Comparison of ENCODE assay signal across 18 cellular contexts in the genomic region with DNA sequence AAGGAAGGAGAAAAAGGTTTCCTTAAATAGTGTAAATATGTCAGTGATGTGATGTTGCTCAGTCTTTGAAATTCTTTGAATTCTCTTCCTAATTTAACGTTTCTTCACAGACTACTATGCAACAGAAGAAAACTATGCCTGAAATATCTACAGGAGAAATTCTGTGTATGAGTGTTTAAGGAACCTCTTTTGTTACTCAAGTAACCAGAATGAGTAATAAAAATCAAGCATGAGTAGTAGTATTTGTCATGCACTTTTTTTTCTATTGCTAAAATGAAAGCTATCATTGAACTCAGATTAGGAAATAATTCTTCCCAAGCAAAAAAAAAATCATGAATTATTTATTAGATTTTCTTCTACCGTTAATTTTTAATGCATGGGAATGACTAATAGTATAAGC. TPM values are rescaled to one million over a fixed set of nuclear protein-coding genes. Genes with fewer than 3 reads are reported as not detected.
DNase-seq lines count a peak whose midpoint lies in the region; ATAC-seq, FAIRE-seq and TF ChIP-seq lines count a peak whose summit lies in the region.
"Had no signal": no experiment of that assay in that cellular context is flagged by ENCODE, and none has a peak within 500 bp of the region (broad histone marks: within the 10 kb centered on the region; RNA-seq: fewer than 3 reads in every experiment).

No MANE protein-coding gene starts in this region.

- TF ChIP-seq CTCF in bronchial epithelial cell (IDR thresholded peaks at IDR 0.05; ENCODE audit: insufficient read depth, low read length, severe bottlenecking) (no peak), lower lobe of right lung (IDR thresholded peaks at IDR 0.05) (no peak)

- H3K36me3 ChIP-seq in bronchial epithelial cell (ENCODE audit: control insufficient read depth, insufficient read depth, low read length) (no peaks in the 10 kb centered on the region), lower lobe of right lung (no peaks in the 10 kb centered on the region)

- intact Hi-C loops in lower lobe of right lung (cut with DNase I), result no loop called here

- no peaks in the 10 kb centered on the region for H3K27me3 ChIP-seq in bronchial epithelial cell (ENCODE audit: control insufficient read depth, insufficient read depth, low read length)
- H3K27me3 ChIP-seq in lower lobe of right lung (ENCODE audit: low read depth), result no peaks in the 10 kb centered on the region
- H3K27me3 ChIP-seq: hepatocyte had no signal

- no peak overlapping the region for H3K27ac ChIP-seq in lower lobe of right lung
- H3K27ac ChIP-seq: hepatocyte, parathyroid adenoma had no signal

- H3K9me3 ChIP-seq in lower lobe of right lung, result no peaks in the 10 kb centered on the region

- H3K4me3 ChIP-seq in bronchial epithelial cell (ENCODE audit: low read depth, low read length) (no peak overlapping the region), lower lobe of right lung (no peak overlapping the region)
- H3K4me3 ChIP-seq: hepatocyte had no signal

- H3K4me1 ChIP-seq in lower lobe of right lung, result no peaks in the 10 kb centered on the region
- H3K4me1 ChIP-seq: parathyroid adenoma had no signal

- FAIRE-seq in bronchial epithelial cell (lab: Jason Lieb, UNC), result no peak

- DNase-seq in EH (ENCODE audit: low read depth) (peak; percentile 86), LHCN-M2 (ENCODE audit: low read depth) (peak; percentile 65), bronchial epithelial cell (ENCODE audit: low read depth) (peak; percentile 77), non-pigmented ciliary epithelial cell (ENCODE audit: low read depth) (peak; percentile 75), NCI-H1417 treated with DMSO at 0.1 percent for 48 hours (lab: John Stamatoyannopoulos, UW) (no peak), lower lobe of right lung (no peak), NCI-H748 treated with DMSO at 0.1 percent for 48 hours (lab: John Stamatoyannopoulos, UW) (no peak)
- DNase-seq: activated CD8-positive, alpha-beta T cell treated with anti-CD3 and anti-CD28 coated beads, Interleukin-2, amount 10 ng/mL, durations not matched to agents 7 days and 5 days; H7; KBM-7; NCI-H2029 treated with DMSO at 0.1 percent for 48 hours; stimulated activated CD4-positive, alpha-beta T cell treated with anti-CD3 and anti-CD28 coated beads, Interleukin-1b, Interleukin-23, amount 100 ng/mL, for 48 hours; stimulated activated naive B cell treated with anti-CD40 and anti-IgM and Interleukin-4, amounts not matched to agents 10 μg/mL and 1 μg/mL and 100 μg/mL, for 72 hours had no signal

- ATAC-seq in lower lobe of right lung, result no peak
- ATAC-seq: activated CD8-positive, alpha-beta T cell treated with anti-CD3 and anti-CD28 coated beads, Interleukin-2, amount 10 ng/mL, durations not matched to agents 7 days and 5 days had no signal

RNA-seq across cellular contexts. Expression of a gene that starts 20.3 kb away (rescaled TPM):
- total RNA-seq in LHCN-M2 (2014; rRNA removed), result 12.2 and 16.1 TPM in 2 replicates
- polyA plus RNA-seq in LHCN-M2 (2012), result 14.9 TPM
- total RNA-seq in bronchial epithelial cell, result 31.5 and 38.2 TPM in 2 replicates
- 11.3 TPM for total RNA-seq in lower lobe of right lung

RNA-seq across cellular contexts. Expression of a gene that starts 32.6 kb away (rescaled TPM):
- total RNA-seq in LHCN-M2 (2014; rRNA removed) (5.6 and 5.9 TPM in 2 replicates), bronchial epithelial cell (2.9 and 4.5 TPM in 2 replicates), lower lobe of right lung (3.1 TPM)
- 1.6 TPM for polyA plus RNA-seq in LHCN-M2 (2012)

RNA-seq across cellular contexts. Expression of a gene that starts 39.6 kb away (rescaled TPM):
- not detected in 2 replicates for total RNA-seq in LHCN-M2 (2014; rRNA removed)
- not detected for polyA plus RNA-seq in LHCN-M2 (2012)
- total RNA-seq in bronchial epithelial cell, result not detected in 2 replicates
- not detected for total RNA-seq in lower lobe of right lung
- total RNA-seq: activated CD8-positive, alpha-beta T cell treated with anti-CD3 and anti-CD28 coated beads, Interleukin-2, amount 10 ng/mL, durations not matched to agents 7 days and 5 days; H7; hepatocyte; lung microvascular endothelial cell; OCI-LY7; T-helper 2 cell treated with Interferon-gamma antibody and Interleukin-4, amounts not matched to agents 100 ng/mL and 5 ng/mL, for 36 hours had no signal
- polyA plus RNA-seq: hepatocyte had no signal

RNA-seq across cellular contexts. Expression of a gene that starts 58.6 kb away (rescaled TPM):
- total RNA-seq in LHCN-M2 (2014; rRNA removed), result 0.06 TPM in 1 of 2 replicates, not detected in the other
- polyA plus RNA-seq in LHCN-M2 (2012), result 0.05 TPM
- under 0.01 TPM in 1 of 2 replicates, not detected in the other for total RNA-seq in bronchial epithelial cell
- not detected for total RNA-seq in lower lobe of right lung
- total RNA-seq: hepatocyte, lung microvascular endothelial cell had no signal
- polyA plus RNA-seq: hepatocyte had no signal

Comparison
In these comparisons a context has a peak if more than half of its experiments do, and no peak if none do; other contexts are left out.
1. DNase-seq: peak in EH (single experiment), LHCN-M2 (single experiment), bronchial epithelial cell (single experiment) and non-pigmented ciliary epithelial cell (single experiment); none in NCI-H1417 treated with DMSO at 0.1 percent for 48 hours (single experiment), lower lobe of right lung (single experiment) and NCI-H748 treated with DMSO at 0.1 percent for 48 hours (single experiment).